1 cellular context compared by ENCODE assay signal in genomic region chr1:6511056-6511455, GRCh38.
TF ChIP-seq lines count a peak whose summit lies in the region.

No MANE protein-coding gene starts in this region.

TF ChIP-seq in HepG2, 621 proteins besides CTCF, POLR2A, EP300 and RAD21 (continues in another document):
- TF ChIP-seq TCF7 (IDR thresholded peaks at IDR 0.05; ENCODE audit: low read depth) = no peak
- TF ChIP-seq TCF12 (IDR thresholded peaks at IDR 0.05) = no peak
- TF ChIP-seq TCF12 (CRISPR knock-in tag; IDR thresholded peaks at IDR 0.05) = no peak
- no peak for TF ChIP-seq POGZ (CRISPR knock-in tag; IDR thresholded peaks at IDR 0.05)
- no peak for TF ChIP-seq GABPA (IDR thresholded peaks at IDR 0.05; ENCODE audit: low read depth, low read length)
- TF ChIP-seq GABPA (CRISPR knock-in tag; IDR thresholded peaks at IDR 0.05; ENCODE audit: low read depth) = no peak
- TF ChIP-seq HNF1A (IDR thresholded peaks at IDR 0.05; ENCODE audit: low read depth) = no peak
- TF ChIP-seq HNF1A (CRISPR knock-in tag; IDR thresholded peaks at IDR 0.05; ENCODE audit: borderline replicate concordance) = no peak
- TF ChIP-seq SOX13 (IDR thresholded peaks at IDR 0.05) = no peak
- TF ChIP-seq SOX13 (CRISPR knock-in tag; conservative IDR thresholded peaks at IDR 0.05 in 1 of 2, IDR thresholded peaks at IDR 0.05 in 1 of 2) = peak in 1 of 2 experiments; percentile 25; a peak in 1 of 4 replicates
- TF ChIP-seq POGK (CRISPR knock-in tag; conservative IDR thresholded peaks at IDR 0.05) = no peak
- no peak for TF ChIP-seq SIX1 (CRISPR knock-in tag; IDR thresholded peaks at IDR 0.05; ENCODE audit: borderline replicate concordance)
- TF ChIP-seq TRAFD1 (CRISPR knock-in tag; IDR thresholded peaks at IDR 0.05; ENCODE audit: borderline replicate concordance) = no peak
- no peak for TF ChIP-seq ZBTB7B (CRISPR knock-in tag; IDR thresholded peaks at IDR 0.05)
- TF ChIP-seq ZNF878 (CRISPR knock-in tag; IDR thresholded peaks at IDR 0.05) = no peak
- TF ChIP-seq HDAC6 (IDR thresholded peaks at IDR 0.05; ENCODE audit: low read depth, low read length) = no peak
- no peak for TF ChIP-seq PHF5A (CRISPR knock-in tag; IDR thresholded peaks at IDR 0.05; ENCODE audit: low read depth, unreplicated experiment)
- TF ChIP-seq SMYD3 (CRISPR knock-in tag; IDR thresholded peaks at IDR 0.05) = no peak
- TF ChIP-seq NR1H2 (CRISPR knock-in tag; IDR thresholded peaks at IDR 0.05; ENCODE audit: borderline replicate concordance, low read depth) = no peak
- TF ChIP-seq ZNF766 (CRISPR knock-in tag; IDR thresholded peaks at IDR 0.05; ENCODE audit: borderline replicate concordance) = no peak
- no peak for TF ChIP-seq THAP7 (CRISPR knock-in tag; IDR thresholded peaks at IDR 0.05)
- TF ChIP-seq ZNF382 (CRISPR knock-in tag; IDR thresholded peaks at IDR 0.05; ENCODE audit: borderline replicate concordance) = no peak
- no peak for TF ChIP-seq RBM39 (IDR thresholded peaks at IDR 0.05; ENCODE audit: low read depth, low read length, poor library complexity, severe bottlenecking)
- TF ChIP-seq MEIS2 (CRISPR knock-in tag; IDR thresholded peaks at IDR 0.05) = no peak
- TF ChIP-seq NKX3-1 (CRISPR knock-in tag; IDR thresholded peaks at IDR 0.05) = no peak
- 0 out of 2 replicates have a peak, but pooled peaks have one; percentile 16 for TF ChIP-seq SP2 (CRISPR knock-in tag; IDR thresholded peaks at IDR 0.05)
- TF ChIP-seq EEA1 (CRISPR knock-in tag; IDR thresholded peaks at IDR 0.05; ENCODE audit: borderline replicate concordance) = no peak
- TF ChIP-seq HMG20A (CRISPR knock-in tag; IDR thresholded peaks at IDR 0.05; ENCODE audit: borderline replicate concordance) = no peak
- no peak for TF ChIP-seq ZNF546 (CRISPR knock-in tag; conservative IDR thresholded peaks at IDR 0.05)
- no peak for TF ChIP-seq GMEB1 (CRISPR knock-in tag; IDR thresholded peaks at IDR 0.05; ENCODE audit: borderline replicate concordance)
- TF ChIP-seq HDAC2 (CRISPR knock-in tag; IDR thresholded peaks at IDR 0.05) = no peak
- TF ChIP-seq SMAD1 (CRISPR knock-in tag; IDR thresholded peaks at IDR 0.05; ENCODE audit: borderline replicate concordance, low read depth) = no peak
- no peak for TF ChIP-seq ZNF724P (CRISPR knock-in tag; IDR thresholded peaks at IDR 0.05; ENCODE audit: borderline replicate concordance)
- no peak for TF ChIP-seq PCBP1 (IDR thresholded peaks at IDR 0.05; ENCODE audit: borderline replicate concordance, low read depth, low read length)
- TF ChIP-seq SETDB1 (CRISPR knock-in tag; IDR thresholded peaks at IDR 0.05; ENCODE audit: borderline replicate concordance) = no peak
- TF ChIP-seq CBFB (CRISPR knock-in tag; IDR thresholded peaks at IDR 0.05) = no peak
- no peak for TF ChIP-seq ZNF770 (CRISPR knock-in tag; IDR thresholded peaks at IDR 0.05)
- TF ChIP-seq ZFP90 (CRISPR knock-in tag; IDR thresholded peaks at IDR 0.05; ENCODE audit: borderline replicate concordance) = no peak
- no peak for TF ChIP-seq ZNF354B (CRISPR knock-in tag; IDR thresholded peaks at IDR 0.05)
- no peak for TF ChIP-seq ZBTB33 (CRISPR knock-in tag; IDR thresholded peaks at IDR 0.05)
- TF ChIP-seq IKZF1 (IDR thresholded peaks at IDR 0.05) = no peak
- TF ChIP-seq RFX5 (IDR thresholded peaks at IDR 0.05; ENCODE audit: low read depth, low read length) = no peak
- no peak for TF ChIP-seq ZKSCAN8 (CRISPR knock-in tag; IDR thresholded peaks at IDR 0.05; ENCODE audit: borderline replicate concordance)
- no peak for TF ChIP-seq ZNF691 (CRISPR knock-in tag; IDR thresholded peaks at IDR 0.05; ENCODE audit: borderline replicate concordance, low read depth)
- TF ChIP-seq SRSF1 (optimal IDR thresholded peaks at IDR 0.05; ENCODE audit: low read depth, low read length) = no peak
- no peak for TF ChIP-seq ZNF841 (CRISPR knock-in tag; IDR thresholded peaks at IDR 0.05; ENCODE audit: borderline replicate concordance)
- TF ChIP-seq SKI (IDR thresholded peaks at IDR 0.05; ENCODE audit: partially characterized antibody) = no peak
- peak; percentile 24; the same call in 1 of the 2 replicates for TF ChIP-seq ZNF281 (CRISPR knock-in tag; IDR thresholded peaks at IDR 0.05; ENCODE audit: borderline replicate concordance)
- TF ChIP-seq MAX (IDR thresholded peaks at IDR 0.05) = peak; percentile 6; the same call in 1 of the 2 replicates
